ENCODE assay signal across 22 cellular contexts in genomic region chr9:114688892-114689291, GRCh38. TPM values are rescaled to one million over a fixed set of nuclear protein-coding genes. Genes with fewer than 3 reads are reported as not detected.
DNase-seq lines count a peak whose midpoint lies in the region; ATAC-seq, FAIRE-seq and TF ChIP-seq lines count a peak whose summit lies in the region.
"Had no signal": no experiment of that assay in that cellular context is flagged by ENCODE, and none has a peak within 500 bp of the region (broad histone marks: within the 10 kb centered on the region; RNA-seq: fewer than 3 reads in every experiment).

No MANE protein-coding gene starts in this region.

- DNase-seq in DMS153 (lab: John Stamatoyannopoulos, UW) (peak; percentile 16), DMS153 treated with DMSO at 0.1 percent for 48 hours (lab: John Stamatoyannopoulos, UW; ENCODE audit: unreplicated experiment) (no peak), K562 (ENCODE audit: extremely low read depth in 1 of 4, low spot score in 3 of 4) (no peak), cardiac septum (ENCODE audit: low spot score) (no peak)
- DNase-seq in activated naive CD4-positive, alpha-beta T cell treated with anti-CD3 and anti-CD28 coated beads, Interleukin-2, amount 10 ng/mL, durations not matched to agents 7 days and 5 days: no peak
- no peak for DNase-seq in activated naive CD4-positive, alpha-beta T cell treated with anti-CD3 and anti-CD28 coated beads, Interleukin-2, amount 50 U/mL, for 16 hours
- DNase-seq in activated CD8-positive, alpha-beta T cell treated with anti-CD3 and anti-CD28 coated beads, Interleukin-2, amount 10 ng/mL, durations not matched to agents 7 days and 5 days: no peak
- DNase-seq in stimulated activated CD4-positive, alpha-beta T cell treated with anti-CD3 and anti-CD28 coated beads, Interleukin-2, amount 100 ng/mL, for 24 hours: no peak
- DNase-seq: AML-193, DMS79 treated with DMSO at 0.1 percent for 48 hours, MV-4-11, NCI-H1417, NCI-H1930, NCI-H2171, NCI-H526, PC-9 had no signal

- peaks cover 93% of the 10 kb centered on the region for H3K4me1 Mint-ChIP-seq in activated naive CD4-positive, alpha-beta T cell treated with anti-CD3 and anti-CD28 coated beads, Interleukin-2, amount 10 ng/mL, durations not matched to agents 7 days and 5 days
- H3K4me1 Mint-ChIP-seq in activated CD8-positive, alpha-beta T cell treated with anti-CD3 and anti-CD28 coated beads, Interleukin-2, amount 10 ng/mL, durations not matched to agents 7 days and 5 days (ENCODE audit: low read depth): peaks cover 93% of the 10 kb centered on the region

- no peaks in the 10 kb centered on the region for H3K36me3 ChIP-seq in K562 (ENCODE audit: control insufficient read depth, insufficient read depth, low read length)

- WGBS in K562 (ENCODE audit: insufficient coverage, low coverage, missing lambda C conversion rate): 0% methylated on average over 2 of the region's 2 CpGs

- H3K27ac Mint-ChIP-seq in activated naive CD4-positive, alpha-beta T cell treated with anti-CD3 and anti-CD28 coated beads, Interleukin-2, amount 10 ng/mL, durations not matched to agents 7 days and 5 days: peak overlapping the region; percentile 96
- peak overlapping the region; percentile 93 for H3K27ac Mint-ChIP-seq in activated CD8-positive, alpha-beta T cell treated with anti-CD3 and anti-CD28 coated beads, Interleukin-2, amount 10 ng/mL, durations not matched to agents 7 days and 5 days

- no peaks in the 10 kb centered on the region for H3K4me1 ChIP-seq in K562 (replicated peaks in 1 of 2; ENCODE audit: control insufficient read depth in 2 of 2, insufficient read depth in 2 of 2, low read length in 2 of 2)

- no peak overlapping the region for H3K27ac ChIP-seq in K562 (ENCODE audit: extremely low read depth, low read depth, low read length)
- H3K27ac ChIP-seq: 22Rv1, C4-2B, KMS-11, PC-9, RWPE1 had no signal

- POLR2A ChIA-PET in activated CD8-positive, alpha-beta T cell treated with anti-CD3 and anti-CD28 coated beads, Interleukin-2, amount 10 ng/mL, durations not matched to agents 7 days and 5 days (lab: Charles Lee): interaction anchor here (0.8 to 4.4 kb wide), 3 partner anchors 8 to 240 kb away, joined by 3 to 42 read pairs (median 3); partner anchors contain the start of gene TNFSF8
- POLR2A ChIA-PET in K562 (lab: Yijun Ruan, JAX): interaction anchor here (0.8 kb wide), 1 partner anchor 101 kb away, joined by 3 read pairs; the partner anchor contains the start of gene ATP6V1G1

- H3K4me3 Mint-ChIP-seq in activated naive CD4-positive, alpha-beta T cell treated with anti-CD3 and anti-CD28 coated beads, Interleukin-2, amount 10 ng/mL, durations not matched to agents 7 days and 5 days: no peak overlapping the region
- H3K4me3 Mint-ChIP-seq in activated CD8-positive, alpha-beta T cell treated with anti-CD3 and anti-CD28 coated beads, Interleukin-2, amount 10 ng/mL, durations not matched to agents 7 days and 5 days: no peak overlapping the region

- H3K9ac ChIP-seq in K562 (ENCODE audit: insufficient read depth in 1 of 2, low read depth in 2 of 2, low read length in 2 of 2): no peak overlapping the region
- H3K9ac ChIP-seq: KMS-11 had no signal

- intact Hi-C loops in K562 (cut with micrococcal nuclease) (loop anchor here (10.0 kb wide), 1 partner anchor 906 kb away; no protein-coding TSS in a partner anchor), cardiac septum (cut with DNase I) (no loop called here)

- no peak overlapping the region for H3K4me2 ChIP-seq in K562 (ENCODE audit: insufficient read depth, low read length)
- H3K4me2 ChIP-seq: KMS-11, PC-9 had no signal

- no peak overlapping the region for H3K4me3 ChIP-seq in K562
- H3K4me3 ChIP-seq: PC-9 had no signal

- no peaks in the 10 kb centered on the region for H4K20me1 ChIP-seq in K562 (replicated peaks; ENCODE audit: control insufficient read depth, insufficient read depth, low read length)

- H3K79me2 ChIP-seq in K562 (ENCODE audit: control insufficient read depth, insufficient read depth, low read length): no peaks in the 10 kb centered on the region

- CTCF ChIA-PET in activated naive CD4-positive, alpha-beta T cell treated with anti-CD3 and anti-CD28 coated beads, Interleukin-2, amount 10 ng/mL, durations not matched to agents 7 days and 5 days (lab: Charles Lee): interaction anchor here (0.6 to 9.0 kb wide), 9 partner anchors 7 to 321 kb away, joined by 3 to 59 read pairs (median 4); partner anchors contain the start of genes TEX48 and TNFSF8
- CTCF ChIA-PET in activated CD8-positive, alpha-beta T cell treated with anti-CD3 and anti-CD28 coated beads, Interleukin-2, amount 10 ng/mL, durations not matched to agents 7 days and 5 days (lab: Charles Lee): interaction anchor here (0.8 to 10.0 kb wide), 8 partner anchors 8 to 218 kb away, joined by 3 to 90 read pairs (median 4); no protein-coding TSS in a partner anchor
- CTCF ChIA-PET in K562 (lab: Yijun Ruan, JAX; ENCODE audit: low intra/inter-chr PET ratio): no interaction called here

- H3K27me3 Mint-ChIP-seq in activated naive CD4-positive, alpha-beta T cell treated with anti-CD3 and anti-CD28 coated beads, Interleukin-2, amount 10 ng/mL, durations not matched to agents 7 days and 5 days: no peaks in the 10 kb centered on the region
- H3K27me3 Mint-ChIP-seq in activated CD8-positive, alpha-beta T cell treated with anti-CD3 and anti-CD28 coated beads, Interleukin-2, amount 10 ng/mL, durations not matched to agents 7 days and 5 days (ENCODE audit: low read depth): no peaks in the 10 kb centered on the region

- peaks cover 29% of the 10 kb centered on the region for H3K9me3 Mint-ChIP-seq in activated naive CD4-positive, alpha-beta T cell treated with anti-CD3 and anti-CD28 coated beads, Interleukin-2, amount 10 ng/mL, durations not matched to agents 7 days and 5 days
- H3K9me3 Mint-ChIP-seq in activated CD8-positive, alpha-beta T cell treated with anti-CD3 and anti-CD28 coated beads, Interleukin-2, amount 10 ng/mL, durations not matched to agents 7 days and 5 days (ENCODE audit: insufficient read depth): peaks cover 27% of the 10 kb centered on the region

- TF ChIP-seq EP300 in K562 (IDR thresholded peaks at IDR 0.05; ENCODE audit: low read length): no peak

- TF ChIP-seq CTCF in K562 (IDR thresholded peaks at IDR 0.05 in 2 of 3, conservative IDR thresholded peaks at IDR 0.05 in 1 of 3; ENCODE audit: insufficient read depth in 2 of 3, low read depth in 1 of 3, low read length in 3 of 3): no peak

- no peak for ATAC-seq in activated CD8-positive, alpha-beta T cell treated with anti-CD3 and anti-CD28 coated beads, Interleukin-2, amount 10 ng/mL, durations not matched to agents 7 days and 5 days
- ATAC-seq in K562: no peak

- no TSS peak for BruUV-seq in K562 (replicated peaks; lab: Mats Ljungman, UMichigan)

- in situ Hi-C loops in K562 (cut with MboI): no loop called here

- H3K36me3 Mint-ChIP-seq in activated naive CD4-positive, alpha-beta T cell treated with anti-CD3 and anti-CD28 coated beads, Interleukin-2, amount 10 ng/mL, durations not matched to agents 7 days and 5 days: peaks cover 46% of the 10 kb centered on the region
- H3K36me3 Mint-ChIP-seq in activated CD8-positive, alpha-beta T cell treated with anti-CD3 and anti-CD28 coated beads, Interleukin-2, amount 10 ng/mL, durations not matched to agents 7 days and 5 days (ENCODE audit: low read depth): peaks cover 55% of the 10 kb centered on the region

- no peaks in the 10 kb centered on the region for H3K9me1 ChIP-seq in K562 (ENCODE audit: control insufficient read depth, insufficient read depth, low read length)

- no peak overlapping the region for H2AFZ ChIP-seq in K562 (ENCODE audit: low read depth, low read length)
- H2AFZ ChIP-seq: PC-9 had no signal

- no peak for TF ChIP-seq POLR2A in K562 (conservative IDR thresholded peaks at IDR 0.05)

- peaks cover 6 to 7% of the 10 kb centered on the region in 2 experiments for H3K27me3 ChIP-seq in K562 (ENCODE audit: control insufficient read depth in 2 of 2, insufficient read depth in 2 of 2, low read length in 2 of 2)

- TF ChIP-seq RAD21 in K562 (CRISPR knock-in tag; conservative IDR thresholded peaks at IDR 0.05 in 1 of 2, IDR thresholded peaks at IDR 0.05 in 1 of 2): no peak

- FAIRE-seq in K562 (lab: Jason Lieb, UNC): no peak
- FAIRE-seq: D721Med had no signal

- H3K9me3 ChIP-seq in K562 (replicated peaks; ENCODE audit: control insufficient read depth, insufficient read depth, low read depth, low read length): no peaks in the 10 kb centered on the region

RNA-seq across cellular contexts. Expression of gene TEX48, which starts 6.9 kb away (rescaled TPM):
- total RNA-seq in activated CD8-positive, alpha-beta T cell treated with anti-CD3 and anti-CD28 coated beads, Interleukin-2, amount 10 ng/mL, durations not matched to agents 7 days and 5 days: 1 to 10 TPM in 1 of 2 experiments, under 1 TPM in 1; 0.61 to 1.7 TPM
- not detected in 2 replicates for total RNA-seq in K562 (2011; cell fraction: chromatin; rRNA removed; ENCODE audit: low replicate concordance)
- total RNA-seq in K562 (2011; cell fraction: nucleolus; rRNA removed): not detected in 2 replicates
- not detected in 2 replicates for total RNA-seq in K562 (2011; cell fraction: nucleoplasm; rRNA removed)
- total RNA-seq in K562 (2014; rRNA removed) (not detected in 2 replicates), K562 (2014; rRNA removed; fragmentation: Illumina TruSeq; extraction: Trizol) (not detected in 2 replicates), K562 (2015; rRNA removed; fragmentation: Illumina TruSeq; extraction: Trizol) (not detected in 2 replicates), K562 (2021) (not detected in 2 replicates), cardiac septum (not detected)
- polyA plus RNA-seq in K562 (2011; rRNA removed) (not detected in 2 replicates), K562 (2014; fragmentation: Illumina TruSeq; extraction: Trizol) (not detected in 2 replicates), K562 (2014; fragmentation: Nextera tagmentation; extraction: Ambion mirVana) (not detected), K562 (2014; rRNA removed) (not detected in 2 replicates)
- not detected in 2 replicates for polyA plus RNA-seq in K562 (2011; cell fraction: cytosol; rRNA removed)
- not detected in 2 replicates for polyA plus RNA-seq in K562 (2011; cell fraction: nucleus; rRNA removed)
- polyA plus RNA-seq in K562 (2012): not detected in 2 replicates
- not detected in 2 replicates for polyA minus RNA-seq in K562 (2011; rRNA and poly(A)+ RNA removed)
- polyA minus RNA-seq in K562 (2011; cell fraction: cytosol; rRNA and poly(A)+ RNA removed): not detected in 2 replicates
- polyA minus RNA-seq in K562 (2011; cell fraction: nucleus; rRNA and poly(A)+ RNA removed): not detected in 2 replicates
- total RNA-seq: H4, PC-9 had no signal

RNA-seq across cellular contexts. Expression of gene TEX53, which starts 31.3 kb away (rescaled TPM):
- not detected for total RNA-seq in activated CD8-positive, alpha-beta T cell treated with anti-CD3 and anti-CD28 coated beads, Interleukin-2, amount 10 ng/mL, durations not matched to agents 7 days and 5 days
- total RNA-seq in K562 (2011; cell fraction: chromatin; rRNA removed; ENCODE audit: low replicate concordance): not detected in 2 replicates
- not detected in 2 replicates for total RNA-seq in K562 (2011; cell fraction: nucleolus; rRNA removed)
- total RNA-seq in K562 (2011; cell fraction: nucleoplasm; rRNA removed): not detected in 2 replicates
- total RNA-seq in K562 (2014; rRNA removed) (not detected in 2 replicates), K562 (2014; rRNA removed; fragmentation: Illumina TruSeq; extraction: Trizol) (not detected in 2 replicates), K562 (2015; rRNA removed; fragmentation: Illumina TruSeq; extraction: Trizol) (not detected in 2 replicates), K562 (2021) (not detected in 2 replicates), cardiac septum (not detected)
- polyA plus RNA-seq in K562 (2011; rRNA removed) (not detected in 2 replicates), K562 (2014; fragmentation: Illumina TruSeq; extraction: Trizol) (not detected in 2 replicates), K562 (2014; fragmentation: Nextera tagmentation; extraction: Ambion mirVana) (not detected), K562 (2014; rRNA removed) (not detected in 2 replicates)
- not detected in 2 replicates for polyA plus RNA-seq in K562 (2011; cell fraction: cytosol; rRNA removed)
- not detected in 2 replicates for polyA plus RNA-seq in K562 (2011; cell fraction: nucleus; rRNA removed)
- not detected in 2 replicates for polyA plus RNA-seq in K562 (2012)
- not detected in 2 replicates for polyA minus RNA-seq in K562 (2011; rRNA and poly(A)+ RNA removed)
- polyA minus RNA-seq in K562 (2011; cell fraction: cytosol; rRNA and poly(A)+ RNA removed): not detected in 2 replicates
- polyA minus RNA-seq in K562 (2011; cell fraction: nucleus; rRNA and poly(A)+ RNA removed): not detected in 2 replicates
- total RNA-seq: H4, PC-9 had no signal
